Comparison of ENCODE assay signal across 20 cellular contexts in the genomic region with DNA sequence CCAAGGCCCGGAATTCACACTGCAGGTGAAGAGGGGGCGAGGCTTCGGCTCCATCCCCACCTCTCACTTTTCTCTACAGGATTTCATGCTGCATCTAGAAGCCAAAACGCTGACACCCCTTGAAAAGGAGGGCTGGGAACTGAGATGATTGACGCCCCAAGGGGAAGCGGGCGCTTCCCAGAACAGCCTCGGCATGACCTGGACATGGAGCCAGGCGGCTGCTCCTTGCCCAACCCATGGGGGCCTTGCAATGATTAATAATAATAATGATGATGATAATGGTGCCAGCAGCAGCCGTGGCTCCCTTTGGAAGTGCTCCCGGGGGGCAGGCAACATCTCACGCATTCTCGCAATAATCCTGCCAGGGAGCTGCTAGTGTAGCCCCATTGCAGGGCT.
DNase-seq lines count a peak whose midpoint lies in the region; ATAC-seq lines count a peak whose summit lies in the region.
"Had no signal": no experiment of that assay in that cellular context is flagged by ENCODE, and none has a peak within 500 bp of the region (broad histone marks: within the 10 kb centered on the region; RNA-seq: fewer than 3 reads in every experiment).

No MANE protein-coding gene starts in this region.

- H3K14ac ChIP-seq in neuronal stem cell (ENCODE audit: low read length): peak overlapping the region; percentile 58

- no peak overlapping the region for H2BK5ac ChIP-seq in neuronal stem cell (ENCODE audit: low read length)

- WGBS in neuronal stem cell (ENCODE audit: extremely low coverage in 2 of 2, insufficient read length in 2 of 2, insufficient replicate concordance in 1 of 2), 2 donors: no CpG with 5 or more reads among the region's 13 CpGs

- H3K4ac ChIP-seq in neuronal stem cell (ENCODE audit: low read length): no peak overlapping the region

- H2BK15ac ChIP-seq in neuronal stem cell (ENCODE audit: low read length): no peak overlapping the region

- H3K23ac ChIP-seq in neuronal stem cell (ENCODE audit: low read depth, low read length, poor library complexity): peak overlapping the region; percentile 10

- peak overlapping the region; percentile 19 for H2AK5ac ChIP-seq in neuronal stem cell (ENCODE audit: low read depth, low read length)

- no peak overlapping the region for H3K9ac ChIP-seq in neuronal stem cell (ENCODE audit: low read depth, low read length, poor library complexity)
- H3K9ac ChIP-seq: SK-N-SH had no signal

- H3K27me3 ChIP-seq in SJSA1 (replicated peaks) (no peaks in the 10 kb centered on the region), neuronal stem cell (ENCODE audit: control insufficient read depth in 3 of 3, insufficient read depth in 3 of 3, low read depth in 1 of 3, low read length in 3 of 3) (peaks cover 0 to 84% (median 3%) of the 10 kb centered on the region in 3 experiments)
- H3K27me3 ChIP-seq: BE2C had no signal

- no peak overlapping the region for H4K8ac ChIP-seq in neuronal stem cell (ENCODE audit: low read depth, low read length)

- H3K4me1 ChIP-seq in SJSA1 (replicated peaks) (peaks cover 97% of the 10 kb centered on the region), neuronal stem cell (ENCODE audit: control insufficient read depth in 2 of 2, insufficient read depth in 1 of 2, low read depth in 1 of 2, low read length in 2 of 2) (peaks cover 4 to 24% of the 10 kb centered on the region in 2 donors)
- H3K4me1 ChIP-seq: BE2C, Caco-2 had no signal

- DNase-seq in NOMO-1 (lab: John Stamatoyannopoulos, UW; ENCODE audit: unreplicated experiment in 2 of 2) (peak; percentile 19 to 57), NOMO-1 treated with dmso at 0.1 percent for 144 hours (lab: John Stamatoyannopoulos, UW; ENCODE audit: unreplicated experiment) (no peak), SJSA1 (ENCODE audit: low read depth in 1 of 2, low spot score in 2 of 2) (no peak), neuronal stem cell (ENCODE audit: low spot score) (no peak), kidney glomerular epithelial cell (lab: John Stamatoyannopoulos, UW) (no peak)
- DNase-seq in stimulated activated CD4-positive, alpha-beta T cell treated with anti-CD3 and anti-CD28 coated beads, Interleukin-4, amount 100 ng/mL, for 1 hour: no peak
- DNase-seq: BE2C; Caco-2; CD4-positive, alpha-beta memory T cell; DMS153; H9; NCI-H187; NCI-H226; NCI-H510A treated with DMSO at 0.1 percent for 48 hours; NCI-H774; PC-3; Right ventricle myocardium superior had no signal

- H4K91ac ChIP-seq in neuronal stem cell (ENCODE audit: low read depth, low read length, poor library complexity): no peak overlapping the region

- no peak overlapping the region for H2BK120ac ChIP-seq in neuronal stem cell (ENCODE audit: low read depth, low read length)

- H3K9me3 ChIP-seq in SJSA1 (replicated peaks) (no peaks in the 10 kb centered on the region), neuronal stem cell (replicated peaks in 1 of 2; ENCODE audit: control insufficient read depth in 2 of 2, insufficient read depth in 1 of 2, low read depth in 1 of 2, low read length in 2 of 2) (no peaks in the 10 kb centered on the region)
- H3K9me3 ChIP-seq: A549, BE2C, Caco-2, SK-N-SH had no signal

- H3K4me2 ChIP-seq in neuronal stem cell (ENCODE audit: insufficient read depth, low read length, poor library complexity, severe bottlenecking): no peak overlapping the region
- H3K4me2 ChIP-seq: A549, SK-N-SH had no signal

- H2BK12ac ChIP-seq in neuronal stem cell (ENCODE audit: low read length): no peak overlapping the region

- peaks cover 7% of the 10 kb centered on the region; the same call in 1 of the 2 replicates for H3K36me3 ChIP-seq in SJSA1
- no peaks in the 10 kb centered on the region for H3K36me3 ChIP-seq in neuronal stem cell (replicated peaks in 1 of 2; ENCODE audit: control insufficient read depth in 2 of 2, insufficient read depth in 2 of 2, low read length in 2 of 2)
- H3K36me3 ChIP-seq: BE2C had no signal

- peak overlapping the region; percentile 65 for H3K18ac ChIP-seq in neuronal stem cell (ENCODE audit: low read length)

- H3K79me1 ChIP-seq in neuronal stem cell (ENCODE audit: low read depth, low read length): no peaks in the 10 kb centered on the region

- no peak overlapping the region for H3K4me3 ChIP-seq in SJSA1
- H3K4me3 ChIP-seq in neuronal stem cell (ENCODE audit: low read length in 2 of 2): no peak overlapping the region
- H3K4me3 ChIP-seq: A549 had no signal

- H3K27ac ChIP-seq in SJSA1 (peak overlapping the region; percentile 94), neuronal stem cell (replicated peaks; ENCODE audit: low read length) (no peak overlapping the region)
- H3K27ac ChIP-seq: A549 had no signal

- H2AFZ ChIP-seq in neuronal stem cell (ENCODE audit: low read length): no peak overlapping the region

- ATAC-seq in HG03045 (IDR thresholded peaks at IDR 0.05; ENCODE audit: unreplicated experiment): no peak
- ATAC-seq: A549, PC-3 had no signal

Comparison
In these comparisons a context has a peak if more than half of its experiments do, and no peak if none do; other contexts are left out.
1. DNase-seq: peak in NOMO-1 (2 of 2); none in NOMO-1 treated with dmso at 0.1 percent for 144 hours (single experiment), SJSA1 (0 of 2), neuronal stem cell (single experiment), kidney glomerular epithelial cell (single experiment) and stimulated activated CD4-positive, alpha-beta T cell treated with anti-CD3 and anti-CD28 coated beads, Interleukin-4, amount 100 ng/mL, for 1 hour (single experiment).